In the genomic region with DNA sequence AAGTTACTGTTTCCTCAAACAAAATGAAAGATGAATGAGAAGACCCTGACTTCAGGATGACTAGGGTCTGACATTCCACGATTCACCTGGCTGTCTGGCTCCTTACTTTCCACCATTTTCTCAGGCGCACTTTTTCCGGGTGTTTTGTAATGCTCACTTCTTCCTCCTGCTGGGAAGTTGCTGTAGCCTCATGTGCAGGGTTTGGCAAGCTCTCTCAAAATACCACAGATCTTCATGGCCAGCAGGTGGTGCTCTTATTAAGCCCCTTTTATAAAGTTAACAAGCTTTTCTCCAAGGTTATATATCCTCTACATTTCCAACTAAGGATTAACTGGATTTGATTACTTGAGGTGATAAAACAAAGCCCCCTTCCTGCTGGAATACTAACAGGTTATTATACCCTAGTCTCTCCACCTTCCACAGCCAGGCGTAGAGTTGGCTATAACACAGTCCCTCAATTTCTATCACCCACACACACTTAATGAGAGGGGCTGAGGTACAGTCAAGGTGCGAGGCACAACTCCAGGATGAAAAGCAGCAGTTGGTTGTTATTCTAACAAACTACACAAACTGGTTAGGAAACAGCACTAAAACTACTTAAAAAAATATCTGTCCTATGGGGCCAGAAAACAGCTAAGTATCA, we compare ENCODE assay signal across 1 cellular context.
TF ChIP-seq lines count a peak whose summit lies in the region.

No MANE protein-coding gene starts in this region.

TF ChIP-seq in SK-N-SH, 30 proteins besides CTCF, POLR2A, EP300 and RAD21 (continued from another document):
- TF ChIP-seq POLR2AphosphoS5 (IDR thresholded peaks at IDR 0.05; ENCODE audit: low read depth, low read length): no peak
- no peak for TF ChIP-seq GATA2 (CRISPR knock-in tag; IDR thresholded peaks at IDR 0.05)
- TF ChIP-seq, protein P1, sequence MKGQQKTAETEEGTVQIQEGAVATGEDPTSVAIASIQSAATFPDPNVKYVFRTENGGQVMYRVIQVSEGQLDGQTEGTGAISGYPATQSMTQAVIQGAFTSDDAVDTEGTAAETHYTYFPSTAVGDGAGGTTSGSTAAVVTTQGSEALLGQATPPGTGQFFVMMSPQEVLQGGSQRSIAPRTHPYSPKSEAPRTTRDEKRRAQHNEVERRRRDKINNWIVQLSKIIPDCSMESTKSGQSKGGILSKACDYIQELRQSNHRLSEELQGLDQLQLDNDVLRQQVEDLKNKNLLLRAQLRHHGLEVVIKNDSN (IDR thresholded peaks at IDR 0.05; ENCODE audit: borderline replicate concordance, low read depth): no peak
- TF ChIP-seq EZH2phosphoT487 (IDR thresholded peaks at IDR 0.05; ENCODE audit: borderline replicate concordance, low read depth): no peak
- no peak for TF ChIP-seq JUND (IDR thresholded peaks at IDR 0.05)
- TF ChIP-seq, protein P2, sequence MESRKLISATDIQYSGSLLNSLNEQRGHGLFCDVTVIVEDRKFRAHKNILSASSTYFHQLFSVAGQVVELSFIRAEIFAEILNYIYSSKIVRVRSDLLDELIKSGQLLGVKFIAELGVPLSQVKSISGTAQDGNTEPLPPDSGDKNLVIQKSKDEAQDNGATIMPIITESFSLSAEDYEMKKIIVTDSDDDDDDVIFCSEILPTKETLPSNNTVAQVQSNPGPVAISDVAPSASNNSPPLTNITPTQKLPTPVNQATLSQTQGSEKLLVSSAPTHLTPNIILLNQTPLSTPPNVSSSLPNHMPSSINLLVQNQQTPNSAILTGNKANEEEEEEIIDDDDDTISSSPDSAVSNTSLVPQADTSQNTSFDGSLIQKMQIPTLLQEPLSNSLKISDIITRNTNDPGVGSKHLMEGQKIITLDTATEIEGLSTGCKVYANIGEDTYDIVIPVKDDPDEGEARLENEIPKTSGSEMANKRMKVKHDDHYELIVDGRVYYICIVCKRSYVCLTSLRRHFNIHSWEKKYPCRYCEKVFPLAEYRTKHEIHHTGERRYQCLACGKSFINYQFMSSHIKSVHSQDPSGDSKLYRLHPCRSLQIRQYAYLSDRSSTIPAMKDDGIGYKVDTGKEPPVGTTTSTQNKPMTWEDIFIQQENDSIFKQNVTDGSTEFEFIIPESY (IDR thresholded peaks at IDR 0.05; ENCODE audit: borderline replicate concordance, low read depth): no peak
- TF ChIP-seq TAF1 (IDR thresholded peaks at IDR 0.05; ENCODE audit: borderline replicate concordance, low read depth, low read length): no peak
- TF ChIP-seq, protein P3, sequence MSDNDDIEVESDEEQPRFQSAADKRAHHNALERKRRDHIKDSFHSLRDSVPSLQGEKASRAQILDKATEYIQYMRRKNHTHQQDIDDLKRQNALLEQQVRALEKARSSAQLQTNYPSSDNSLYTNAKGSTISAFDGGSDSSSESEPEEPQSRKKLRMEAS (IDR thresholded peaks at IDR 0.05; ENCODE audit: low read depth): no peak
- TF ChIP-seq NFIC (IDR thresholded peaks at IDR 0.05; ENCODE audit: borderline replicate concordance): peak; percentile 43; the same call in 1 of the 2 replicates
- TF ChIP-seq NRF1 (IDR thresholded peaks at IDR 0.05; ENCODE audit: low read depth, low read length): no peak
